Comparison of ENCODE assay signal across 8 cellular contexts in genomic region chr15:28737521-28738199, GRCh38. TPM values are rescaled to one million over a fixed set of nuclear protein-coding genes. Genes with fewer than 3 reads are reported as not detected.
A peak's percentile ranks its signal among the peaks of the same experiment; 100 is the strongest.
DNase-seq lines count a peak whose midpoint lies in the region; ATAC-seq and TF ChIP-seq lines count a peak whose summit lies in the region.
"Not testable (repeated sequence)": the region's sequence is repeated elsewhere in the genome, so short reads cannot be mapped to it uniquely, and the experiment has no call there.

No MANE protein-coding gene starts in this region.

- not testable (repeated sequence) for H3K4me3 Mint-ChIP-seq in Calu3 (ENCODE audit: low read depth, unreplicated experiment)
- H3K4me3 Mint-ChIP-seq in GM23338 (peak overlapping the region; percentile 63; the same call in 2 of the 3 replicates), neural progenitor cell (peak overlapping the region; percentile 82)
- H3K4me3 Mint-ChIP-seq in activated CD4-positive, alpha-beta memory T cell treated with anti-CD3 and anti-CD28 coated beads for 36 hours = peak overlapping the region; percentile 52

- not testable (repeated sequence) for H3K36me3 Mint-ChIP-seq in Calu3 (ENCODE audit: insufficient read depth, unreplicated experiment); GM23338 (ENCODE audit: low read depth); activated CD4-positive, alpha-beta memory T cell treated with anti-CD3 and anti-CD28 coated beads for 36 hours; neural progenitor cell

- TF ChIP-seq POLR2A in stomach (IDR thresholded peaks at IDR 0.05) = not testable (repeated sequence)

- H3K9me3 ChIP-seq in left ventricle myocardium inferior (replicated peaks); neural progenitor cell (ENCODE audit: low read depth); stomach: not testable (repeated sequence)

- ATAC-seq in GM23338 = peak; percentile 94

- not testable (repeated sequence) for H3K9me3 Mint-ChIP-seq in Calu3 (ENCODE audit: low read depth, unreplicated experiment); GM23338; activated CD4-positive, alpha-beta memory T cell treated with anti-CD3 and anti-CD28 coated beads for 36 hours; neural progenitor cell

- not testable (repeated sequence) for TF ChIP-seq CTCF in Calu3 (IDR thresholded peaks at IDR 0.05; ENCODE audit: unreplicated experiment); GM23338 (conservative IDR thresholded peaks at IDR 0.05; ENCODE audit: low read depth in 2 of 2); left ventricle myocardium inferior (IDR thresholded peaks at IDR 0.05; ENCODE audit: borderline replicate concordance); neural progenitor cell (IDR thresholded peaks at IDR 0.05); stomach (IDR thresholded peaks at IDR 0.05)

- H3K4me2 ChIP-seq in GM23338 (peak overlapping the region; percentile 72), neural progenitor cell (peak overlapping the region; percentile 79)

- not testable (repeated sequence) for H3K9ac ChIP-seq in neural progenitor cell

- CTCF ChIA-PET in Calu3 (lab: Charles Lee); activated CD4-positive, alpha-beta memory T cell treated with anti-CD3 and anti-CD28 coated beads for 36 hours (lab: Charles Lee): not testable (repeated sequence)

- H3K27me3 Mint-ChIP-seq in Calu3 (ENCODE audit: unreplicated experiment); GM23338 (ENCODE audit: insufficient read depth, low read depth, poor library complexity); activated CD4-positive, alpha-beta memory T cell treated with anti-CD3 and anti-CD28 coated beads for 36 hours; neural progenitor cell (ENCODE audit: insufficient read depth, low read depth): not testable (repeated sequence)

- TF ChIP-seq EP300 in stomach (IDR thresholded peaks at IDR 0.05) = not testable (repeated sequence)

- H3K79me2 ChIP-seq in GM23338 (replicated peaks; ENCODE audit: insufficient read depth); neural progenitor cell (ENCODE audit: low read depth): not testable (repeated sequence)

- DNase-seq in Calu3 (peak; percentile 1), NAMALWA (ENCODE audit: low spot score) (peak; percentile 11), caudate nucleus (lab: John Stamatoyannopoulos, UW) (peak in 20 of 61 donors; percentile 2 to 51 (median 26)), left ventricle myocardium inferior (peak; percentile 46), neural progenitor cell (ENCODE audit: low spot score) (peak; percentile 29), stomach (peak; percentile 43)
- DNase-seq in GM23338 (ENCODE audit: low spot score) = not testable (repeated sequence)
- DNase-seq in activated CD4-positive, alpha-beta memory T cell treated with anti-CD3 and anti-CD28 coated beads for 36 hours = peak; percentile 39

- 0 to 1% (median 0%) methylated on average over 6 to 91 of the region's 101 CpGs for WGBS in stomach, 5 donors

- not testable (repeated sequence) for H3K4me1 Mint-ChIP-seq in Calu3 (ENCODE audit: low read depth, unreplicated experiment); GM23338; neural progenitor cell
- H3K4me1 Mint-ChIP-seq in activated CD4-positive, alpha-beta memory T cell treated with anti-CD3 and anti-CD28 coated beads for 36 hours (ENCODE audit: low read depth) = peaks cover 13% of the 10 kb centered on the region

- H3K27me3 ChIP-seq in GM23338 (ENCODE audit: insufficient read depth) (peaks cover 26% of the 10 kb centered on the region), neural progenitor cell (peaks cover 38% of the 10 kb centered on the region)
- H3K27me3 ChIP-seq in left ventricle myocardium inferior (ENCODE audit: low read depth); stomach: not testable (repeated sequence)

- not testable (repeated sequence) for BruUV-seq in Calu3 (replicated peaks; lab: Mats Ljungman, UMichigan)

- not testable (repeated sequence) for H3K27ac Mint-ChIP-seq in Calu3 (ENCODE audit: unreplicated experiment); GM23338; activated CD4-positive, alpha-beta memory T cell treated with anti-CD3 and anti-CD28 coated beads for 36 hours; neural progenitor cell

- not testable (repeated sequence) for H3K9me2 ChIP-seq in GM23338 (ENCODE audit: insufficient read depth)

- not testable (repeated sequence) for H3K36me3 ChIP-seq in GM23338 (ENCODE audit: insufficient read depth); left ventricle myocardium inferior; neural progenitor cell; stomach

- not testable (repeated sequence) for H3K27ac ChIP-seq in GM23338 (ENCODE audit: low read depth); neural progenitor cell
- H3K27ac ChIP-seq in caudate nucleus (ENCODE audit: low read depth, low read length) (peak overlapping the region; percentile 44), left ventricle myocardium inferior (replicated peaks) (peak overlapping the region; percentile 93), stomach (peak overlapping the region; percentile 73 to 89 (median 87))

- intact Hi-C loops in Calu3 (cut with micrococcal nuclease; ENCODE audit: unreplicated experiment); activated CD4-positive, alpha-beta memory T cell treated with anti-CD3 and anti-CD28 coated beads for 36 hours (cut with micrococcal nuclease); left ventricle myocardium inferior (cut with micrococcal nuclease); stomach (cut with DNase I; ENCODE audit: low total_unique reads): not testable (repeated sequence)

- not testable (repeated sequence) for H3F3A ChIP-seq in GM23338 (replicated peaks; ENCODE audit: low read depth); neural progenitor cell (ENCODE audit: low read depth)

- not testable (repeated sequence) for H2AFZ ChIP-seq in GM23338
- H2AFZ ChIP-seq in neural progenitor cell (replicated peaks) = peak overlapping the region; percentile 76

- POLR2A ChIA-PET in activated CD4-positive, alpha-beta memory T cell treated with anti-CD3 and anti-CD28 coated beads for 36 hours (lab: Charles Lee) = not testable (repeated sequence)

- H3K4me1 ChIP-seq in GM23338 (ENCODE audit: insufficient read depth); left ventricle myocardium inferior; neural progenitor cell; stomach: not testable (repeated sequence)

- not testable (repeated sequence) for H4K20me1 ChIP-seq in GM23338 (replicated peaks; ENCODE audit: insufficient read depth); neural progenitor cell (ENCODE audit: low read depth)

- peak overlapping the region; percentile 48 for H3K4me3 ChIP-seq in GM23338
- peak overlapping the region; percentile 66 for H3K4me3 ChIP-seq in left ventricle myocardium inferior
- peak overlapping the region; percentile 52 for H3K4me3 ChIP-seq in neural progenitor cell
- peak overlapping the region; percentile 50 to 58 (median 54) for H3K4me3 ChIP-seq in stomach

RNA-seq across cellular contexts. Expression of gene GOLGA8M, which starts 25.4 kb away (rescaled TPM):
- total RNA-seq in Calu3 (2022) (not detected in 2 replicates), left ventricle myocardium inferior (2.5 TPM), neural progenitor cell (ENCODE audit: low replicate concordance) (not detected in 2 replicates), stomach (not detected)
- not detected in 2 replicates for total RNA-seq in GM23338 (2014; rRNA removed; shearing (Covaris generic))
- polyA plus RNA-seq in GM23338 (2016; fragmentation: Nextera tagmentation; extraction: Ambion mirVana) (not detected in 2 replicates), stomach (not detected)
- total RNA-seq in activated CD4-positive, alpha-beta memory T cell treated with anti-CD3 and anti-CD28 coated beads for 36 hours = under 1 TPM in 1 of 2 experiments, not detected in 1; 0.46 TPM
